ENCODE assay signal across 21 cellular contexts in the genomic region with DNA sequence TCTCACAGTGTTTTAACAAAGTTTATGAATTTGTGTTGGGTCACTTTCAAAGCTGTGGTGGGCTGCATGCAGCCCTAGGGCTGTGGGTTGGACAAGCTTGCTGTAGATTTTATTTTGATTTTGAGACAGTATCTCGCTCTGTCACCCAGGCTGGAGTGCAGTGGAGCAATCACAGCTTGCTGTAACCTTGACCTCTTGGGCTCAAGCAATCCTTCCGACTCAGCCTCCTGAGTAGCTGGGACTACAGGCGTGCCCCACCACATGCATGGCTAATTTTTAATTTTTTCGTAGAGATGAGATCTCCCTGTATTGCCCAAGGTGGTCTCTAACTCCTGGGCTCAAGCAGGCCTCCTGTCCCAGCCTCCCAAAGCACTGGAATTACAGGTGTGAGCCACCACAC. TPM values are rescaled to one million over a fixed set of nuclear protein-coding genes. Genes with fewer than 3 reads are reported as not detected.
DNase-seq lines count a peak whose midpoint lies in the region; ATAC-seq, FAIRE-seq and TF ChIP-seq lines count a peak whose summit lies in the region.
"Had no signal": no experiment of that assay in that cellular context is flagged by ENCODE, and none has a peak within 500 bp of the region (broad histone marks: within the 10 kb centered on the region; RNA-seq: fewer than 3 reads in every experiment).

No MANE protein-coding gene starts in this region.

- no peak overlapping the region for H3K9ac ChIP-seq in K562 (ENCODE audit: insufficient read depth in 1 of 2, low read depth in 2 of 2, low read length in 2 of 2)
- H3K9ac ChIP-seq: BLaER1 had no signal

- no TSS peak for BruUV-seq in K562 (replicated peaks; lab: Mats Ljungman, UMichigan)

- no peak overlapping the region for H3K27ac Mint-ChIP-seq in T-helper 2 cell treated with Interferon-gamma antibody and Interleukin-4, amounts not matched to agents 5 μg/mL and 100 μg/mL, for 36 hours

- H3K4me1 Mint-ChIP-seq in T-helper 2 cell treated with Interferon-gamma antibody and Interleukin-4, amounts not matched to agents 5 μg/mL and 100 μg/mL, for 36 hours (ENCODE audit: low read depth) = peaks cover 39% of the 10 kb centered on the region

- no peaks in the 10 kb centered on the region for H3K9me3 Mint-ChIP-seq in T-helper 2 cell treated with Interferon-gamma antibody and Interleukin-4, amounts not matched to agents 5 μg/mL and 100 μg/mL, for 36 hours

- intact Hi-C loops in cardiac septum (cut with DNase I) = no loop called here
- intact Hi-C loops in K562 (cut with micrococcal nuclease) = loop anchor here (2.0 to 10.0 kb wide), 4 partner anchors 37 to 134 kb away; partner anchors contain the start of genes CKB and TRMT61A
- intact Hi-C loops in gastrocnemius medialis (cut with DNase I; ENCODE audit: low total_unique reads) = loop anchor here (5.0 to 10.0 kb wide), 2 partner anchors 97 to 324 kb away; partner anchors contain the start of genes XRCC3 and ZFYVE21

- TF ChIP-seq POLR2A in K562 (conservative IDR thresholded peaks at IDR 0.05) (no peak), gastrocnemius medialis (IDR thresholded peaks at IDR 0.05) (no peak)

- H3K4me3 ChIP-seq in cardiac muscle cell (no peak overlapping the region), K562 (no peak overlapping the region), gastrocnemius medialis (no peak overlapping the region)
- H3K4me3 ChIP-seq: BLaER1, body of pancreas, esophagus muscularis mucosa, gastroesophageal sphincter, HAP-1, psoas muscle, suprapubic skin had no signal

- H2AFZ ChIP-seq in K562 (ENCODE audit: low read depth, low read length) = no peak overlapping the region

- no peak for TF ChIP-seq EP300 in K562 (IDR thresholded peaks at IDR 0.05; ENCODE audit: low read length)

- no peak overlapping the region for H3K4me3 Mint-ChIP-seq in T-helper 2 cell treated with Interferon-gamma antibody and Interleukin-4, amounts not matched to agents 5 μg/mL and 100 μg/mL, for 36 hours

- H3K27ac ChIP-seq in cardiac muscle cell (peak overlapping the region; percentile 5), K562 (ENCODE audit: extremely low read depth, low read depth, low read length) (no peak overlapping the region), gastrocnemius medialis (peak overlapping the region; percentile 5 to 83 (median 24))
- H3K27ac ChIP-seq: BLaER1, body of pancreas, esophagus muscularis mucosa, gastroesophageal sphincter, HL-60, psoas muscle, suprapubic skin, WERI-Rb-1 had no signal

- no peak for TF ChIP-seq CTCF in cardiac muscle cell (IDR thresholded peaks at IDR 0.05; ENCODE audit: low read depth, low read length)
- TF ChIP-seq CTCF in GM10266 (IDR thresholded peaks at IDR 0.05; ENCODE audit: control insufficient read depth, insufficient read depth, low read depth, missing control alignments) = peak; percentile 9
- no peak for TF ChIP-seq CTCF in K562 (IDR thresholded peaks at IDR 0.05 in 2 of 3, conservative IDR thresholded peaks at IDR 0.05 in 1 of 3; ENCODE audit: insufficient read depth in 2 of 3, low read depth in 1 of 3, low read length in 3 of 3)
- no peak for TF ChIP-seq CTCF in gastrocnemius medialis (IDR thresholded peaks at IDR 0.05 in 4 of 5, conservative IDR thresholded peaks at IDR 0.05 in 1 of 5)

- DNase-seq in cardiac muscle cell (ENCODE audit: low read depth in 1 of 2, low spot score in 1 of 2) (no peak), cardiac septum (ENCODE audit: low spot score) (no peak), GM10266 (ENCODE audit: extremely low spot score) (no peak), K562 (ENCODE audit: extremely low read depth in 1 of 4, low spot score in 3 of 4) (no peak), gastrocnemius medialis (no peak), frontal cortex (ENCODE audit: low spot score in 2 of 2) (no peak)
- DNase-seq in T-helper 2 cell treated with Interferon-gamma antibody and Interleukin-4, amounts not matched to agents 5 μg/mL and 100 μg/mL, for 36 hours (ENCODE audit: low spot score) = no peak
- DNase-seq: activated gamma-delta T cell, body of pancreas, NCI-H187 treated with DMSO at 0.1 percent for 48 hours, psoas muscle had no signal

- POLR2A ChIA-PET in K562 (lab: Yijun Ruan, JAX) = interaction anchor here (1.0 to 2.1 kb wide), 6 partner anchors 10 to 55 kb away, joined by 3 to 19 read pairs (median 6); no protein-coding TSS in a partner anchor

- H4K20me1 ChIP-seq in K562 (replicated peaks; ENCODE audit: control insufficient read depth, insufficient read depth, low read length) = peaks cover 15% of the 10 kb centered on the region

- H3K79me2 ChIP-seq in K562 (ENCODE audit: control insufficient read depth, insufficient read depth, low read length) = peaks cover 94% of the 10 kb centered on the region

- no peak overlapping the region for H3K4me2 ChIP-seq in K562 (ENCODE audit: insufficient read depth, low read length)
- H3K4me2 ChIP-seq: BLaER1 had no signal

- ATAC-seq in K562 (no peak), gastrocnemius medialis (no peak), HG02610 (IDR thresholded peaks at IDR 0.05; ENCODE audit: unreplicated experiment) (no peak)
- ATAC-seq: body of pancreas had no signal

- H3K9me3 ChIP-seq in cardiac muscle cell (ENCODE audit: low read depth) (no peaks in the 10 kb centered on the region), K562 (replicated peaks; ENCODE audit: control insufficient read depth, insufficient read depth, low read depth, low read length) (no peaks in the 10 kb centered on the region; the same call in 1 of the 2 replicates), gastrocnemius medialis (no peaks in the 10 kb centered on the region)
- H3K9me3 ChIP-seq: BLaER1, body of pancreas, esophagus muscularis mucosa, gastroesophageal sphincter, HAP-1, psoas muscle, suprapubic skin had no signal

- H3K36me3 Mint-ChIP-seq in T-helper 2 cell treated with Interferon-gamma antibody and Interleukin-4, amounts not matched to agents 5 μg/mL and 100 μg/mL, for 36 hours (ENCODE audit: low read depth) = peaks cover 12% of the 10 kb centered on the region

- in situ Hi-C loops in K562 (cut with MboI) (no loop called here), gastrocnemius medialis (cut with MboI; ENCODE audit: low sequenced_read_pairs in 4 of 4) (loop anchor here in 1 of 4 donors (10.0 kb wide), 1 partner anchor 56 kb away; the partner anchor contains the start of gene EIF5)

- no peaks in the 10 kb centered on the region for H3K27me3 Mint-ChIP-seq in T-helper 2 cell treated with Interferon-gamma antibody and Interleukin-4, amounts not matched to agents 5 μg/mL and 100 μg/mL, for 36 hours (ENCODE audit: low read depth)

- H3K36me3 ChIP-seq in cardiac muscle cell (no peaks in the 10 kb centered on the region), K562 (ENCODE audit: control insufficient read depth, insufficient read depth, low read length) (peaks cover 8% of the 10 kb centered on the region; the same call in 2 of the 3 replicates), gastrocnemius medialis (no peaks in the 10 kb centered on the region)
- H3K36me3 ChIP-seq: BLaER1, esophagus muscularis mucosa, gastroesophageal sphincter, HAP-1, suprapubic skin had no signal

- H3K27me3 ChIP-seq in cardiac muscle cell = no peaks in the 10 kb centered on the region
- no peaks in the 10 kb centered on the region for H3K27me3 ChIP-seq in K562 (ENCODE audit: control insufficient read depth in 2 of 2, insufficient read depth in 2 of 2, low read length in 2 of 2)
- no peaks in the 10 kb centered on the region for H3K27me3 ChIP-seq in gastrocnemius medialis
- H3K27me3 ChIP-seq: BLaER1, body of pancreas, esophagus muscularis mucosa, gastroesophageal sphincter, suprapubic skin had no signal

- FAIRE-seq in K562 (lab: Jason Lieb, UNC) = no peak
- no peak for FAIRE-seq in frontal cortex (lab: Jason Lieb, UNC)
- FAIRE-seq: D721Med, urothelium cell line had no signal

- H3K4me1 ChIP-seq in cardiac muscle cell (ENCODE audit: low read depth) (peaks cover 36% of the 10 kb centered on the region), K562 (replicated peaks in 1 of 2; ENCODE audit: control insufficient read depth in 2 of 2, insufficient read depth in 2 of 2, low read length in 2 of 2) (peaks cover 16 to 20% of the 10 kb centered on the region in 2 experiments), gastrocnemius medialis (peaks cover 54 to 66% of the 10 kb centered on the region in 2 donors)

- H3K9me1 ChIP-seq in K562 (ENCODE audit: control insufficient read depth, insufficient read depth, low read length) = no peaks in the 10 kb centered on the region

- WGBS in K562 (ENCODE audit: insufficient coverage, low coverage, missing lambda C conversion rate) = 61% methylated on average over 4 of the region's 4 CpGs

- no peak for TF ChIP-seq RAD21 in K562 (CRISPR knock-in tag; conservative IDR thresholded peaks at IDR 0.05 in 1 of 2, IDR thresholded peaks at IDR 0.05 in 1 of 2)

- CTCF ChIA-PET in K562 (lab: Yijun Ruan, JAX; ENCODE audit: low intra/inter-chr PET ratio) = no interaction called here

RNA-seq across cellular contexts. Expression of gene MARK3, which starts 5.4 kb away (rescaled TPM):
- total RNA-seq in cardiac muscle cell = 69.4 and 88.3 TPM in 2 replicates
- 72.9 and 97.4 TPM in 2 replicates for polyA plus RNA-seq in cardiac muscle cell
- total RNA-seq in cardiac septum = 69.4 TPM
- total RNA-seq in K562 (2011; cell fraction: chromatin; rRNA removed; ENCODE audit: low replicate concordance) = 157 and 305 TPM in 2 replicates
- 86.7 and 110 TPM in 2 replicates for total RNA-seq in K562 (2011; cell fraction: nucleolus; rRNA removed)
- 139 and 215 TPM in 2 replicates for total RNA-seq in K562 (2011; cell fraction: nucleoplasm; rRNA removed)
- 47.9 and 49.5 TPM in 2 replicates for total RNA-seq in K562 (2014; rRNA removed)
- 57.5 and 60.4 TPM in 2 replicates for total RNA-seq in K562 (2014; rRNA removed; fragmentation: Illumina TruSeq; extraction: Trizol)
- total RNA-seq in K562 (2015; rRNA removed; fragmentation: Illumina TruSeq; extraction: Trizol) = 52.1 and 56.3 TPM in 2 replicates
- total RNA-seq in K562 (2021) = 54.1 and 63.1 TPM in 2 replicates
- polyA plus RNA-seq in K562 (2011; rRNA removed) = 60.7 and 68.7 TPM in 2 replicates
- 29.4 and 31.3 TPM in 2 replicates for polyA plus RNA-seq in K562 (2011; cell fraction: cytosol; rRNA removed)
- 59.4 and 59.9 TPM in 2 replicates for polyA plus RNA-seq in K562 (2011; cell fraction: nucleus; rRNA removed)
- 41.6 and 49.0 TPM in 2 replicates for polyA plus RNA-seq in K562 (2012)
- 54.9 and 65.3 TPM in 2 replicates for polyA plus RNA-seq in K562 (2014; fragmentation: Illumina TruSeq; extraction: Trizol)
- 10 to 100 TPM; 10.1 to 18.2 TPM for polyA plus RNA-seq in K562 (2014; fragmentation: Nextera tagmentation; extraction: Ambion mirVana)
- 53.2 and 55.1 TPM in 2 replicates for polyA plus RNA-seq in K562 (2014; rRNA removed)
- polyA minus RNA-seq in K562 (2011; rRNA and poly(A)+ RNA removed) = 95.3 and 99.4 TPM in 2 replicates
- 20.8 and 26.0 TPM in 2 replicates for polyA minus RNA-seq in K562 (2011; cell fraction: cytosol; rRNA and poly(A)+ RNA removed)
- polyA minus RNA-seq in K562 (2011; cell fraction: nucleus; rRNA and poly(A)+ RNA removed) = 54.3 and 101 TPM in 2 replicates
- total RNA-seq in gastrocnemius medialis = 10 to 100 TPM; 60.2 to 73.1 (median 71.6) TPM
- 152 TPM for total RNA-seq in frontal cortex

RNA-seq across cellular contexts. Expression of gene EIF5, which starts 56.6 kb away (rescaled TPM):
- total RNA-seq in cardiac muscle cell (132 and 149 TPM in 2 replicates), cardiac septum (222 TPM), K562 (2014; rRNA removed) (118 and 174 TPM in 2 replicates), K562 (2014; rRNA removed; fragmentation: Illumina TruSeq; extraction: Trizol) (197 and 205 TPM in 2 replicates), K562 (2015; rRNA removed; fragmentation: Illumina TruSeq; extraction: Trizol) (176 and 190 TPM in 2 replicates), K562 (2021) (278 and 314 TPM in 2 replicates), gastrocnemius medialis (100 to 1,000 TPM; 313 to 538 (median 374) TPM), frontal cortex (129 TPM)
- polyA plus RNA-seq in cardiac muscle cell (318 and 441 TPM in 2 replicates), K562 (2011; rRNA removed) (347 and 442 TPM in 2 replicates), K562 (2014; fragmentation: Illumina TruSeq; extraction: Trizol) (192 and 286 TPM in 2 replicates), K562 (2014; fragmentation: Nextera tagmentation; extraction: Ambion mirVana) (100 to 1,000 TPM in 1 of 2 experiments, 10 to 100 TPM in 1; 92.7 to 126 TPM), K562 (2014; rRNA removed) (134 and 152 TPM in 2 replicates)
- total RNA-seq in K562 (2011; cell fraction: chromatin; rRNA removed; ENCODE audit: low replicate concordance) = 338 and 574 TPM in 2 replicates
- 188 and 198 TPM in 2 replicates for total RNA-seq in K562 (2011; cell fraction: nucleolus; rRNA removed)
- total RNA-seq in K562 (2011; cell fraction: nucleoplasm; rRNA removed) = 241 and 245 TPM in 2 replicates
- polyA plus RNA-seq in K562 (2011; cell fraction: cytosol; rRNA removed) = 171 and 226 TPM in 2 replicates
- 223 and 263 TPM in 2 replicates for polyA plus RNA-seq in K562 (2011; cell fraction: nucleus; rRNA removed)
- 203 and 316 TPM in 2 replicates for polyA plus RNA-seq in K562 (2012)
- 449 and 508 TPM in 2 replicates for polyA minus RNA-seq in K562 (2011; rRNA and poly(A)+ RNA removed)
- 113 and 158 TPM in 2 replicates for polyA minus RNA-seq in K562 (2011; cell fraction: cytosol; rRNA and poly(A)+ RNA removed)
- polyA minus RNA-seq in K562 (2011; cell fraction: nucleus; rRNA and poly(A)+ RNA removed) = 117 and 192 TPM in 2 replicates
